In genomic region chr2:30147715-30148611, GRCh38 we compare ENCODE assay signal across 8 cellular contexts. TPM values are rescaled to one million over a fixed set of nuclear protein-coding genes. Genes with fewer than 3 reads are reported as not detected.
DNase-seq lines count a peak whose midpoint lies in the region; ATAC-seq lines count a peak whose summit lies in the region.

No MANE protein-coding gene starts in this region.

- ATAC-seq in HG03064 (IDR thresholded peaks at IDR 0.05; ENCODE audit: low read depth, unreplicated experiment), result peak; percentile 19
- ATAC-seq in effector memory CD8-positive, alpha-beta T cell (replicated peaks), result peak; percentile 9

- no peaks in the 10 kb centered on the region for H3K27me3 ChIP-seq in mesendoderm (ENCODE audit: insufficient read depth, low read length, poor library complexity)

- H2BK15ac ChIP-seq in mesendoderm (replicated peaks; ENCODE audit: low read depth), result no peak overlapping the region

- H3K23ac ChIP-seq in mesendoderm (ENCODE audit: low read length), result no peak overlapping the region

- H4K5ac ChIP-seq in mesendoderm (ENCODE audit: low read length), result no peak overlapping the region

- peak overlapping the region; percentile 14 for H2BK5ac ChIP-seq in mesendoderm (ENCODE audit: low read length)

- DNase-seq in NCI-H1436 (lab: John Stamatoyannopoulos, UW) (peak; percentile 31), NCI-H1436 treated with DMSO at 0.1 percent for 48 hours (lab: John Stamatoyannopoulos, UW) (no peak), NCI-H748 (lab: John Stamatoyannopoulos, UW; ENCODE audit: unreplicated experiment) (peak; percentile 66), mesendoderm (peak; percentile 87)
- peak; percentile 50 to 55 for DNase-seq in activated CD8-positive, alpha-beta memory T cell treated with anti-CD3 and anti-CD28 coated beads for 4 hours (ENCODE audit: low read depth in 2 of 2)
- peak; percentile 74 to 80 (median 79) for DNase-seq in effector memory CD8-positive, alpha-beta T cell
- DNase-seq in stimulated activated CD8-positive, alpha-beta memory T cell treated with anti-CD3 and anti-CD28 coated beads, Interleukin-15, amount 100 ng/mL, for 1 hour (ENCODE audit: low read depth), result peak; percentile 49

- H4K8ac ChIP-seq in mesendoderm (ENCODE audit: low read depth, low read length), result no peak overlapping the region

- no peaks in the 10 kb centered on the region for H3K36me3 ChIP-seq in mesendoderm (ENCODE audit: control insufficient read depth, insufficient read depth, low read length)

- H3K27ac Mint-ChIP-seq in effector memory CD8-positive, alpha-beta T cell, result peak overlapping the region; percentile 93 to 96

- H3K4me1 Mint-ChIP-seq in effector memory CD8-positive, alpha-beta T cell (ENCODE audit: low read depth in 2 of 2), result peaks cover 30 to 45% of the 10 kb centered on the region in 2 donors

- peak overlapping the region; percentile 80 for H3K9ac ChIP-seq in mesendoderm (ENCODE audit: low read length)

- H3K27me3 Mint-ChIP-seq in effector memory CD8-positive, alpha-beta T cell, result no peaks in the 10 kb centered on the region

- peak overlapping the region; percentile 89 for H3K56ac ChIP-seq in mesendoderm (ENCODE audit: low read length)

- peak overlapping the region; percentile 66 for H3K4me2 ChIP-seq in mesendoderm (ENCODE audit: low read length)

- peaks cover 16% of the 10 kb centered on the region for H3K4me1 ChIP-seq in mesendoderm (ENCODE audit: control insufficient read depth, low read depth, low read length)

- H3K9me3 Mint-ChIP-seq in effector memory CD8-positive, alpha-beta T cell, result no peaks in the 10 kb centered on the region

- H3K4me3 Mint-ChIP-seq in effector memory CD8-positive, alpha-beta T cell, result peak overlapping the region; percentile 73 to 84

- no peaks in the 10 kb centered on the region for H3K79me1 ChIP-seq in mesendoderm (ENCODE audit: low read length)

- peaks cover 3% of the 10 kb centered on the region for H3K79me2 ChIP-seq in mesendoderm (ENCODE audit: control insufficient read depth, insufficient read depth, low read length)

- no peak overlapping the region for H2AK5ac ChIP-seq in mesendoderm (ENCODE audit: low read length)

- H3K4ac ChIP-seq in mesendoderm (ENCODE audit: low read depth, low read length), result peak overlapping the region; percentile 89

- no peak overlapping the region for H2BK120ac ChIP-seq in mesendoderm (ENCODE audit: low read depth, low read length)

- H3K18ac ChIP-seq in mesendoderm (ENCODE audit: low read length), result peak overlapping the region; percentile 99

- WGBS in mesendoderm (ENCODE audit: extremely low coverage, insufficient coverage, low lambda C conversion rate), result 100% methylated on average over 1 of the region's 50 CpGs

- H3K4me3 ChIP-seq in mesendoderm (ENCODE audit: low read length), result peak overlapping the region; percentile 67

- peak overlapping the region; percentile 95 for H3K27ac ChIP-seq in mesendoderm (ENCODE audit: low read depth, low read length)

- H3K36me3 Mint-ChIP-seq in effector memory CD8-positive, alpha-beta T cell (ENCODE audit: insufficient read depth), result peaks cover 77% of the 10 kb centered on the region

RNA-seq across cellular contexts. Expression of gene YPEL5, which starts 1.2 kb away (rescaled TPM):
- 34.5 TPM for polyA plus RNA-seq in mesendoderm (2013, experiment 1 of 2)
- 34.1 TPM for polyA plus RNA-seq in mesendoderm (2013, experiment 2 of 2)
